ENCODE assay signal across 15 cellular contexts in the genomic region with DNA sequence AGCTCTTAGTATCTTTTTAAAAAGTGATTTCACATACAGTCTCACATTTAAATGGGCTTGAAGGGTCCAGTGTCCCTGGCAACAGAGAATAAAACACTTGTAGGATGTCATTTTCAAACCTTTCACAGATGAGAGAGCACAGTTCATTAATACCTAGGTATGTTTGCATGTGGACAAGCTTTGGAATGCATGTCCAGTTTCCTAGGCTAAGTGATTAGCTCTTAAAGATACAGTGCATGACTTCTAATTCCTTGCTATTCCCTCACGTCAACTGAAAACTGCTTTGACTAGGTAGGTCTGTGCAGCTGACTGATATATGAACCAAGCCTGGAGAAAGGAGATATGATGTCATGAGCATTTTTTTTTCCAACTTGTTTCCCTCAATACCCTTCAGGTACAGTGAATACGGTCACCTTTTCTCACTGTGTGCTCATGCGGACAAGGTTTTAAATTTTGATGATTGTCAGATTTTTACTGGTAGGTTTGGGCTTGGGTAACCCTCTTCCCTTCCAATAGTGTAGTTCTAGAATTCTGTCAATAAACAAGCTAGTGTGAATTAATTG. TPM values are rescaled to one million over a fixed set of nuclear protein-coding genes. Genes with fewer than 3 reads are reported as not detected.
DNase-seq lines count a peak whose midpoint lies in the region; ATAC-seq, FAIRE-seq and TF ChIP-seq lines count a peak whose summit lies in the region.
"Had no signal": no experiment of that assay in that cellular context is flagged by ENCODE, and none has a peak within 500 bp of the region (broad histone marks: within the 10 kb centered on the region; RNA-seq: fewer than 3 reads in every experiment).

No MANE protein-coding gene starts in this region.

- WGBS in lower leg skin, 2 donors = 93 to 96% methylated on average over 3 of the region's 3 CpGs

- no peak for TF ChIP-seq CTCF in kidney epithelial cell (IDR thresholded peaks at IDR 0.05; ENCODE audit: insufficient read depth, low read length, poor library complexity, severe bottlenecking)
- TF ChIP-seq CTCF in lower leg skin (IDR thresholded peaks at IDR 0.05) = no peak

- ATAC-seq in GM19035 (IDR thresholded peaks at IDR 0.05; ENCODE audit: unreplicated experiment) = peak; percentile 9
- no peak for ATAC-seq in T-cell (replicated peaks in 1 of 4)
- no peak for ATAC-seq in GM21528 (IDR thresholded peaks at IDR 0.05; ENCODE audit: low FRiP score, unreplicated experiment)

- peak overlapping the region in 1 of 3 donors; percentile 58 for H3K4me3 Mint-ChIP-seq in T-cell

- H3K36me3 Mint-ChIP-seq in T-cell = peaks cover 54% of the 10 kb centered on the region

- H3K9me3 ChIP-seq in BLaER1 = no peaks in the 10 kb centered on the region
- H3K9me3 ChIP-seq: prostate gland had no signal

- H3K27ac ChIP-seq in BLaER1 = no peak overlapping the region
- H3K27ac ChIP-seq: prostate gland, VCaP had no signal

- POLR2A ChIA-PET in T-cell (lab: Charles Lee) = interaction anchor here (0.6 to 2.1 kb wide), 5 partner anchors 27 to 209 kb away, joined by 3 to 9 read pairs (median 6); no protein-coding TSS in a partner anchor

- no peaks in the 10 kb centered on the region for H4K20me1 ChIP-seq in BLaER1

- H3K4me1 ChIP-seq in BLaER1 = peaks cover 18% of the 10 kb centered on the region
- H3K4me1 ChIP-seq: prostate gland had no signal

- FAIRE-seq in GM12892 (lab: Jason Lieb, UNC) = no peak
- FAIRE-seq: G401.6 had no signal

- H3K4me3 ChIP-seq in BLaER1 = no peak overlapping the region
- H3K4me3 ChIP-seq in kidney epithelial cell (ENCODE audit: low read depth, low read length) = no peak overlapping the region
- H3K4me3 ChIP-seq in lower leg skin (ENCODE audit: low read depth, poor library complexity, severe bottlenecking) = no peak overlapping the region
- H3K4me3 ChIP-seq: prostate gland had no signal

- H3K27ac Mint-ChIP-seq in T-cell = peak overlapping the region; percentile 87 to 91

- DNase-seq in T-cell = no peak
- peak; percentile 44 for DNase-seq in kidney epithelial cell (ENCODE audit: low read depth)
- DNase-seq in lower leg skin (ENCODE audit: low spot score in 2 of 2) = no peak
- no peak for DNase-seq in SHP77 treated with DMSO at 0.1 percent for 48 hours (lab: John Stamatoyannopoulos, UW)
- DNase-seq in GM12892 (ENCODE audit: insufficient read length) = no peak
- DNase-seq: NCI-H146; NCI-H774; SIG-M5; stimulated activated naive B cell treated with anti-CD40 and anti-IgM and Interleukin-4, amounts not matched to agents 10 μg/mL and 1 μg/mL and 100 μg/mL, for 72 hours had no signal

- no peaks in the 10 kb centered on the region for H3K27me3 ChIP-seq in BLaER1
- H3K27me3 ChIP-seq in kidney epithelial cell (ENCODE audit: control insufficient read depth, insufficient read depth, low read length) = no peaks in the 10 kb centered on the region

- H3K4me2 ChIP-seq in BLaER1 = peak overlapping the region; percentile 38; the same call in 1 of the 2 replicates

- no peaks in the 10 kb centered on the region for H3K36me3 ChIP-seq in BLaER1
- peaks cover 1% of the 10 kb centered on the region for H3K36me3 ChIP-seq in kidney epithelial cell (ENCODE audit: control insufficient read depth, insufficient read depth, low read length)

- no peaks in the 10 kb centered on the region for H3K9me3 Mint-ChIP-seq in T-cell
- H3K9me3 Mint-ChIP-seq: stimulated activated naive B cell treated with anti-CD40 and anti-IgM and Interleukin-4, amounts not matched to agents 10 μg/mL and 1 μg/mL and 100 μg/mL, for 72 hours had no signal

- CTCF ChIA-PET in T-cell (lab: Charles Lee) = interaction anchor here in 1 of 2 donors (0.6 to 2.9 kb wide), 8 partner anchors 22 to 264 kb away, joined by 3 to 37 read pairs (median 4); partner anchors contain the start of gene ARHGEF3

- no peak overlapping the region for H3K9ac ChIP-seq in BLaER1

- intact Hi-C loops in lower leg skin (cut with DNase I; ENCODE audit: low total_unique reads) = no loop called here

- H3K27me3 Mint-ChIP-seq in T-cell = no peaks in the 10 kb centered on the region
- H3K27me3 Mint-ChIP-seq: stimulated activated naive B cell treated with anti-CD40 and anti-IgM and Interleukin-4, amounts not matched to agents 10 μg/mL and 1 μg/mL and 100 μg/mL, for 72 hours had no signal

- no peak for TF ChIP-seq POLR2A in lower leg skin (IDR thresholded peaks at IDR 0.05)
- TF ChIP-seq POLR2A in GM12892 (IDR thresholded peaks at IDR 0.05; ENCODE audit: low read depth, low read length) = no peak

- peaks cover 64 to 67% (median 65%) of the 10 kb centered on the region in 3 donors for H3K4me1 Mint-ChIP-seq in T-cell

RNA-seq across cellular contexts. Expression of gene TASOR, which starts 41.6 kb away (rescaled TPM):
- total RNA-seq in T-cell (10 to 100 TPM; 69.5 to 81.7 (median 75.8) TPM), kidney epithelial cell (34.0 and 35.0 TPM in 2 replicates), lower leg skin (10 to 100 TPM; 53.7 to 70.1 (median 64.8) TPM)
- polyA plus RNA-seq in GM12892 (2012; ENCODE audit: missing spikeins) = 57.6 TPM
